In the genomic region with DNA sequence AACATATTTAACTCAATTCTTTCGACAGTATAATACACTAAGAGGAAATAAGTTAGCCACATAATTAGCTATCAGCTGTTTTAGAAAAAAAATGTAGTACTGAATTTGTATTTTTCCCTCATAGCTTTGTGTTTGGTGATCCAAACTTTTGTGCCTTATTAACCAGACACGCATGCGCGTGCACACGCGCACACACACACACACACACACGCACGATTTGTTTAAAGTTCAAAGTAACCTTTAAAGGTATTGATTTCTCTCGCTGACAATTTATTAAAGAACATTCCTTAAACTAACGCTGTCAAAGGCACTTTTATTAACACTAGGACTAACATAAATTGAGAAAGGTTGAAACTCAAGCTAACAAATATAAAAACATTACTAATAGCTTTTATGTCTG, we compare ENCODE assay signal across 22 cellular contexts.
"Had no signal": no experiment of that assay in that cellular context is flagged by ENCODE, and none has a peak within 500 bp of the region (broad histone marks: within the 10 kb centered on the region; RNA-seq: fewer than 3 reads in every experiment).

No MANE protein-coding gene starts in this region.

- H3K36me3 ChIP-seq: colonic mucosa, esophagus squamous epithelium, gastrocnemius medialis, heart right ventricle, left ventricle myocardium inferior, lower lobe of right lung had no signal

- H3K4me1 ChIP-seq: colonic mucosa, esophagus squamous epithelium, heart right ventricle, left ventricle myocardium inferior, lower lobe of right lung had no signal

- H3K9me3 ChIP-seq: colonic mucosa, esophagus squamous epithelium, gastrocnemius medialis, left ventricle myocardium inferior, lower lobe of right lung, mucosa of descending colon had no signal

- H3K27ac ChIP-seq: colonic mucosa, epithelial cell of prostate, esophagus squamous epithelium, gastrocnemius medialis, heart right ventricle, left ventricle myocardium inferior, lower lobe of right lung had no signal

- ATAC-seq: effector memory CD8-positive, alpha-beta T cell; esophagus mucosa; gastrocnemius medialis; heart right ventricle; left cardiac atrium; lower lobe of right lung; mucosa of descending colon; naive thymus-derived CD4-positive, alpha-beta T cell had no signal

- H3K4me3 ChIP-seq: colonic mucosa, esophagus squamous epithelium, gastrocnemius medialis, heart right ventricle, left ventricle myocardium inferior, lower lobe of right lung, mucosa of descending colon had no signal

- H3K27me3 ChIP-seq: colonic mucosa, esophagus squamous epithelium, gastrocnemius medialis, heart right ventricle had no signal

- DNase-seq: colonic mucosa; cortex of kidney; effector CD8-positive, alpha-beta T cell; effector memory CD8-positive, alpha-beta T cell; endodermal cell; erythroblast; esophagus squamous epithelium; foreskin fibroblast; foreskin melanocyte; gastrocnemius medialis; glutamatergic neuron; head of caudate nucleus; heart right ventricle; hippocampal formation; left cardiac atrium; left ventricle myocardium inferior; lower lobe of right lung; mesenchymal stem cell; mucosa of descending colon; naive thymus-derived CD4-positive, alpha-beta T cell had no signal
